ENCODE assay signal across 16 cellular contexts in genomic region chr13:30091035-30091434, GRCh38.
DNase-seq lines count a peak whose midpoint lies in the region; ATAC-seq and TF ChIP-seq lines count a peak whose summit lies in the region.
"Had no signal": no experiment of that assay in that cellular context is flagged by ENCODE, and none has a peak within 500 bp of the region (broad histone marks: within the 10 kb centered on the region; RNA-seq: fewer than 3 reads in every experiment).

No MANE protein-coding gene starts in this region.

- no peak overlapping the region for H3K27ac ChIP-seq in lower lobe of right lung
- H3K27ac ChIP-seq: GM23248 had no signal

- H3K4me3 ChIP-seq in lower lobe of right lung = no peak overlapping the region
- H3K4me3 ChIP-seq: GM12878, GM23248 had no signal

- DNase-seq in DMS79 (lab: John Stamatoyannopoulos, UW) = peak; percentile 29
- peak; percentile 32 for DNase-seq in DMS79 treated with DMSO at 0.1 percent for 48 hours (lab: John Stamatoyannopoulos, UW)
- no peak for DNase-seq in lower lobe of right lung
- no peak for DNase-seq in NK-92 treated with Interleukin-12 subunit alpha and Interleukin-12 subunit beta, amount 100 ng/mL, for 24 hours (lab: John Stamatoyannopoulos, UW)
- DNase-seq in activated T-cell treated with anti-CD3 and anti-CD28 coated beads, Interleukin-2, amount 50 U/mL, for 4 hours = no peak
- DNase-seq in NCI-H2029 treated with DMSO at 0.1 percent for 48 hours (lab: John Stamatoyannopoulos, UW) = no peak
- DNase-seq: Calu3; CD4-positive, alpha-beta memory T cell; COR-L47; DMS53; EL; GDM1; GM23248; H7; HCEC 1CT had no signal

- ATAC-seq in lower lobe of right lung = peak; percentile 45 to 63
- ATAC-seq in activated T-cell treated with anti-CD3 and anti-CD28 coated beads, Interleukin-2, amount 50 U/mL, for 4 hours = no peak

- H3K9me3 ChIP-seq in lower lobe of right lung = no peaks in the 10 kb centered on the region

- no peaks in the 10 kb centered on the region for H3K4me1 ChIP-seq in lower lobe of right lung

- H3K27me3 Mint-ChIP-seq in activated T-cell treated with anti-CD3 and anti-CD28 coated beads, Interleukin-2, amount 50 U/mL, for 4 hours (ENCODE audit: low read depth) = no peaks in the 10 kb centered on the region

- H3K9me3 Mint-ChIP-seq in activated T-cell treated with anti-CD3 and anti-CD28 coated beads, Interleukin-2, amount 50 U/mL, for 4 hours = no peaks in the 10 kb centered on the region

- no peak overlapping the region for H3K4me3 Mint-ChIP-seq in activated T-cell treated with anti-CD3 and anti-CD28 coated beads, Interleukin-2, amount 50 U/mL, for 4 hours
- H3K4me3 Mint-ChIP-seq: CD4-positive, alpha-beta memory T cell had no signal

- H3K27me3 ChIP-seq in lower lobe of right lung (ENCODE audit: low read depth) = no peaks in the 10 kb centered on the region

- TF ChIP-seq CTCF in lower lobe of right lung (IDR thresholded peaks at IDR 0.05) = no peak

- intact Hi-C loops in lower lobe of right lung (cut with DNase I) = no loop called here

- H3K4me1 Mint-ChIP-seq in activated T-cell treated with anti-CD3 and anti-CD28 coated beads, Interleukin-2, amount 50 U/mL, for 4 hours (ENCODE audit: low read depth) = no peaks in the 10 kb centered on the region

- no peaks in the 10 kb centered on the region for H3K36me3 Mint-ChIP-seq in activated T-cell treated with anti-CD3 and anti-CD28 coated beads, Interleukin-2, amount 50 U/mL, for 4 hours (ENCODE audit: insufficient read depth)
- H3K36me3 Mint-ChIP-seq: CD4-positive, alpha-beta memory T cell had no signal

- no peaks in the 10 kb centered on the region for H3K36me3 ChIP-seq in lower lobe of right lung

Comparison
In these comparisons a context has a peak if more than half of its experiments do, and no peak if none do; other contexts are left out.
1. DNase-seq: peak in DMS79 (single experiment) and DMS79 treated with DMSO at 0.1 percent for 48 hours (single experiment); none in lower lobe of right lung (single experiment), NK-92 treated with Interleukin-12 subunit alpha and Interleukin-12 subunit beta, amount 100 ng/mL, for 24 hours (single experiment), activated T-cell treated with anti-CD3 and anti-CD28 coated beads, Interleukin-2, amount 50 U/mL, for 4 hours (single experiment) and NCI-H2029 treated with DMSO at 0.1 percent for 48 hours (single experiment).
2. ATAC-seq: peak in lower lobe of right lung (2 of 2); none in activated T-cell treated with anti-CD3 and anti-CD28 coated beads, Interleukin-2, amount 50 U/mL, for 4 hours (0 of 2).